20 cellular contexts compared by ENCODE assay signal in genomic region chr12:57767317-57767716, GRCh38. TPM values are rescaled to one million over a fixed set of nuclear protein-coding genes. Genes with fewer than 3 reads are reported as not detected.
DNase-seq lines count a peak whose midpoint lies in the region; ATAC-seq and TF ChIP-seq lines count a peak whose summit lies in the region.
"Had no signal": no experiment of that assay in that cellular context is flagged by ENCODE, and none has a peak within 500 bp of the region (broad histone marks: within the 10 kb centered on the region; RNA-seq: fewer than 3 reads in every experiment).

No MANE protein-coding gene starts in this region.

- H3K27me3 Mint-ChIP-seq in H9 (ENCODE audit: low read depth) (peaks cover 40% of the 10 kb centered on the region), WTC11 (ENCODE audit: low read depth) (peaks cover 61% of the 10 kb centered on the region)

- no peaks in the 10 kb centered on the region for H4K20me1 ChIP-seq in H9 (ENCODE audit: control insufficient read depth, insufficient read depth, insufficient read length)

- peaks cover 21% of the 10 kb centered on the region for H3K4me1 ChIP-seq in ACC112 (ENCODE audit: control insufficient read depth, insufficient read depth, low read length, unreplicated experiment)
- peaks cover 3% of the 10 kb centered on the region; the same call in 1 of the 2 replicates for H3K4me1 ChIP-seq in H9 (ENCODE audit: insufficient read depth, low read length)
- peaks cover 9% of the 10 kb centered on the region; the same call in 1 of the 2 replicates for H3K4me1 ChIP-seq in iPS-20b (ENCODE audit: insufficient read depth, low read length)

- H3K4me2 ChIP-seq in H9 (ENCODE audit: insufficient read depth, insufficient read length, low read length), result peak overlapping the region; percentile 80

- H3K36me3 ChIP-seq in ACC112 (ENCODE audit: insufficient read depth, low read length) (no peaks in the 10 kb centered on the region), iPS-20b (ENCODE audit: insufficient read depth, low read depth, low read length) (peaks cover 34% of the 10 kb centered on the region)
- H3K36me3 ChIP-seq: pancreas, thoracic aorta had no signal

- H3K27me3 ChIP-seq in ACC112 (ENCODE audit: insufficient read depth, low read length), result peaks cover 33% of the 10 kb centered on the region
- H3K27me3 ChIP-seq in H9 (ENCODE audit: insufficient read depth, low read length), result peaks cover 31% of the 10 kb centered on the region; the same call in 1 of the 2 replicates
- H3K27me3 ChIP-seq in iPS-20b (ENCODE audit: insufficient read depth, low read length), result peaks cover 57% of the 10 kb centered on the region
- H3K27me3 ChIP-seq: pancreas had no signal

- no peak overlapping the region for H2BK12ac ChIP-seq in H9 (ENCODE audit: insufficient read length, low read depth, low read length)

- no peak overlapping the region for H3K18ac ChIP-seq in H9 (ENCODE audit: insufficient read length, low read depth, low read length)

- no peaks in the 10 kb centered on the region for H3K79me1 ChIP-seq in H9 (ENCODE audit: insufficient read depth, low read depth, low read length, poor library complexity, severe bottlenecking)

- H3K4me3 Mint-ChIP-seq in H9 (peak overlapping the region; percentile 57 to 75; a peak in 3 of 5 replicates), WTC11 (peak overlapping the region; percentile 74)

- H4K5ac ChIP-seq in H9 (ENCODE audit: insufficient read length, low read depth, low read length), result no peak overlapping the region

- TF ChIP-seq CTCF in H9 (conservative IDR thresholded peaks at IDR 0.05), result no peak
- no peak for TF ChIP-seq CTCF in WTC11 (IDR thresholded peaks at IDR 0.05)

- no peak overlapping the region for H4K91ac ChIP-seq in H9 (ENCODE audit: insufficient read length, low read depth, low read length)

- H3T11ph ChIP-seq in H9 (ENCODE audit: low read length), result no peak overlapping the region

- no peak overlapping the region for H3K4ac ChIP-seq in H9 (ENCODE audit: low read depth, low read length)

- H2AK5ac ChIP-seq in H9 (ENCODE audit: insufficient read length, low read length), result no peak overlapping the region

- ATAC-seq in WTC11 (no peak), GM18870 (IDR thresholded peaks at IDR 0.05; ENCODE audit: unreplicated experiment) (no peak)

- H3K9me3 ChIP-seq in H9 (ENCODE audit: control insufficient read depth, low read depth, low read length) (no peaks in the 10 kb centered on the region), iPS-20b (ENCODE audit: insufficient read depth, low read depth, low read length) (no peaks in the 10 kb centered on the region)
- H3K9me3 ChIP-seq: pancreas, thoracic aorta had no signal

- H3K23me2 ChIP-seq in H9 (ENCODE audit: insufficient read length, low read depth, low read length, poor library complexity, severe bottlenecking), result peaks cover 27% of the 10 kb centered on the region

- no peak overlapping the region for H3K23ac ChIP-seq in H9 (ENCODE audit: insufficient read length, low read depth, low read length)

- no peak overlapping the region for H3K56ac ChIP-seq in H9 (ENCODE audit: insufficient read length, low read depth, low read length)

- H2BK120ac ChIP-seq in H9 (ENCODE audit: low read depth, low read length, poor library complexity, severe bottlenecking), result no peak overlapping the region

- CTCF ChIA-PET in WTC11 (lab: Charles Lee), result interaction anchor here (1.0 to 5.3 kb wide), 7 partner anchors 11 to 156 kb away, joined by 3 to 80 read pairs (median 3); partner anchors contain the start of genes ARHGEF25 and CDK4

- H3K79me2 ChIP-seq in ACC112 (ENCODE audit: control insufficient read depth, insufficient read depth, low read length, unreplicated experiment) (no peaks in the 10 kb centered on the region), H9 (ENCODE audit: insufficient read depth, low read length) (no peaks in the 10 kb centered on the region)

- H3K4me1 Mint-ChIP-seq in H9 (peaks cover 32 to 48% of the 10 kb centered on the region in 2 experiments), WTC11 (peaks cover 36% of the 10 kb centered on the region)

- no peak overlapping the region for H2BK15ac ChIP-seq in H9 (ENCODE audit: low read depth, low read length)

- H2AFZ ChIP-seq in ACC112 (ENCODE audit: low read length, unreplicated experiment) (no peak overlapping the region), H9 (ENCODE audit: low read length) (no peak overlapping the region)

- H3K9ac ChIP-seq in H9 (ENCODE audit: extremely low read depth, insufficient read length, low read length), result no peak overlapping the region
- peak overlapping the region; percentile 33; the same call in 1 of the 2 replicates for H3K9ac ChIP-seq in iPS-20b (ENCODE audit: low read depth, low read length)

- H3K36me3 Mint-ChIP-seq in H9 (ENCODE audit: insufficient read depth in 1 of 3, low read depth in 3 of 3) (peaks cover 20 to 39% (median 31%) of the 10 kb centered on the region in 3 experiments), WTC11 (peaks cover 23% of the 10 kb centered on the region)

- POLR2A ChIA-PET in WTC11 (lab: Charles Lee), result interaction anchor here (0.9 to 1.3 kb wide), 2 partner anchors 16 to 23 kb away, joined by 3 to 4 read pairs; partner anchors contain the start of genes TSFM and TSPAN31

- no peaks in the 10 kb centered on the region for H3K9me3 Mint-ChIP-seq in H9
- no peaks in the 10 kb centered on the region for H3K9me3 Mint-ChIP-seq in WTC11
- H3K9me3 Mint-ChIP-seq: activated CD4-positive, alpha-beta T cell treated with anti-CD3 and anti-CD28 coated beads, Interleukin-2, amount 10 ng/mL, durations not matched to agents 24 days and 14 days; naive thymus-derived CD8-positive, alpha-beta T cell had no signal

- no peak overlapping the region for H3K14ac ChIP-seq in H9 (ENCODE audit: insufficient read depth, low read length)

- DNase-seq in H9, result no peak
- no peak for DNase-seq in WTC11 (ENCODE audit: low spot score)
- no peak for DNase-seq in 8988T
- no peak for DNase-seq in COLO668 (lab: John Stamatoyannopoulos, UW; ENCODE audit: unreplicated experiment)
- no peak for DNase-seq in NCI-H1048 (lab: John Stamatoyannopoulos, UW)
- DNase-seq: activated CD4-positive, alpha-beta T cell treated with anti-CD3 and anti-CD28 coated beads, Interleukin-2, amount 10 ng/mL, durations not matched to agents 24 days and 14 days; activated gamma-delta T cell treated with Interleukin-2 at 50 U/mL for 16 hours; CD4-positive, alpha-beta memory T cell; central memory CD4-positive, alpha-beta T cell; dorsolateral prefrontal cortex; HCEC 1CT; naive thymus-derived CD8-positive, alpha-beta T cell; NCI-H1417 treated with DMSO at 0.1 percent for 48 hours; OCI-M1; SHP77 treated with DMSO at 0.1 percent for 48 hours had no signal

- no peak overlapping the region for H4K8ac ChIP-seq in H9 (replicated peaks; ENCODE audit: insufficient read length, low read depth, low read length)

- H3K4me3 ChIP-seq in ACC112 (ENCODE audit: low read depth, low read length) (peak overlapping the region; percentile 65; the same call in 1 of the 2 replicates), iPS-20b (ENCODE audit: low read length) (peak overlapping the region; percentile 82; the same call in 1 of the 2 replicates)

- no peak overlapping the region for H2BK5ac ChIP-seq in H9 (ENCODE audit: insufficient read length, low read length)

- H2BK20ac ChIP-seq in H9 (ENCODE audit: low read depth, low read length, poor library complexity, severe bottlenecking), result no peak overlapping the region

- 0 out of 7 replicates have a peak overlapping the region, but pooled peaks of 2 of the 3 experiments have one; percentile 44 to 51 for H3K27ac Mint-ChIP-seq in H9
- no peak overlapping the region for H3K27ac Mint-ChIP-seq in WTC11

- H3K27ac ChIP-seq in ACC112 (ENCODE audit: low read depth, low read length), result no peak overlapping the region
- H3K27ac ChIP-seq in H9 (ENCODE audit: insufficient read length, low read depth, low read length), result no peak overlapping the region
- no peak overlapping the region for H3K27ac ChIP-seq in iPS-20b (ENCODE audit: low read length)
- H3K27ac ChIP-seq: dorsolateral prefrontal cortex, pancreas, thoracic aorta had no signal

TF ChIP-seq in WTC11, 78 proteins besides CTCF, POLR2A, EP300 and RAD21 (continues in another document):
- no peak for TF ChIP-seq GABPB1 (CRISPR knock-in tag; IDR thresholded peaks at IDR 0.05)
- TF ChIP-seq MYBL2 (CRISPR knock-in tag; IDR thresholded peaks at IDR 0.05), result no peak
- TF ChIP-seq ZNF532 (CRISPR knock-in tag; IDR thresholded peaks at IDR 0.05; ENCODE audit: borderline replicate concordance), result no peak

RNA-seq across cellular contexts. Expression of gene CYP27B1, which starts 0.4 kb away (rescaled TPM):
- total RNA-seq in H9 (2021), result 6.1 and 6.5 TPM in 2 replicates
- 2.1 to 3.2 TPM (median 2.8 TPM) in 3 replicates for total RNA-seq in WTC11 (2021)

RNA-seq across cellular contexts. Expression of gene METTL1, which starts 4.6 kb away (rescaled TPM):
- total RNA-seq in H9 (2021), result 58.4 and 66.7 TPM in 2 replicates
- 25.5 to 31.7 TPM (median 28.6 TPM) in 3 replicates for total RNA-seq in WTC11 (2021)

RNA-seq across cellular contexts. Expression of gene EEF1AKMT3, which starts 5.1 kb away (rescaled TPM):
- total RNA-seq in H9 (2021) (2.1 and 2.9 TPM in 2 replicates), WTC11 (2021) (3.2 to 3.8 TPM (median 3.3 TPM) in 3 replicates)

RNA-seq across cellular contexts. Expression of gene MARCHF9, which starts 12.4 kb away (rescaled TPM):
- 20.5 and 20.9 TPM in 2 replicates for total RNA-seq in H9 (2021)
- total RNA-seq in WTC11 (2021), result 6.2 to 9.6 TPM (median 9.2 TPM) in 3 replicates

RNA-seq across cellular contexts. Expression of gene CDK4, which starts 15.2 kb away (rescaled TPM):
- total RNA-seq in H9 (2021), result 217 and 218 TPM in 2 replicates
- total RNA-seq in WTC11 (2021), result 125 to 152 TPM (median 145 TPM) in 3 replicates
